ENCODE assay signal across 8 cellular contexts in genomic region chr15:88623061-88623460, GRCh38. TPM values are rescaled to one million over a fixed set of nuclear protein-coding genes. Genes with fewer than 3 reads are reported as not detected.
DNase-seq lines count a peak whose midpoint lies in the region; ATAC-seq and TF ChIP-seq lines count a peak whose summit lies in the region.

No MANE protein-coding gene starts in this region.

- in situ Hi-C loops in G401 (cut with HindIII; ENCODE audit: low sequenced_read_pairs) = no loop called here

- peak overlapping the region; percentile 91 for H3K27ac Mint-ChIP-seq in Calu3 (ENCODE audit: unreplicated experiment)
- peak overlapping the region; percentile 92 to 99 for H3K27ac Mint-ChIP-seq in activated naive CD4-positive, alpha-beta T cell treated with anti-CD3 and anti-CD28 coated beads, Interleukin-2, amount 50 U/mL, for 72 hours

- no peak overlapping the region for H3K27ac ChIP-seq in stomach smooth muscle (ENCODE audit: low read length)

- H3K27me3 Mint-ChIP-seq in Calu3 (ENCODE audit: unreplicated experiment) = no peaks in the 10 kb centered on the region

- H3K9ac ChIP-seq in stomach smooth muscle (ENCODE audit: low read length in 2 of 2) = peak overlapping the region; percentile 13 to 91

- no peaks in the 10 kb centered on the region for H3K9me3 Mint-ChIP-seq in Calu3 (ENCODE audit: low read depth, unreplicated experiment)
- no peaks in the 10 kb centered on the region for H3K9me3 Mint-ChIP-seq in activated naive CD4-positive, alpha-beta T cell treated with anti-CD3 and anti-CD28 coated beads, Interleukin-2, amount 50 U/mL, for 72 hours

- CTCF ChIA-PET in Calu3 (lab: Charles Lee) = no interaction called here

- H3K4me3 Mint-ChIP-seq in Calu3 (ENCODE audit: low read depth, unreplicated experiment) = peak overlapping the region; percentile 85

- peaks cover 38% of the 10 kb centered on the region for H3K4me1 Mint-ChIP-seq in Calu3 (ENCODE audit: low read depth, unreplicated experiment)

- ATAC-seq in activated naive CD4-positive, alpha-beta T cell treated with anti-CD3 and anti-CD28 coated beads, Interleukin-2, amount 50 U/mL, for 72 hours = peak; percentile 70 to 75

- no TSS peak for BruUV-seq in Calu3 (replicated peaks; lab: Mats Ljungman, UMichigan)

- no peak for TF ChIP-seq CTCF in Calu3 (IDR thresholded peaks at IDR 0.05; ENCODE audit: unreplicated experiment)

- H3K4me3 ChIP-seq in stomach smooth muscle (ENCODE audit: low read length in 2 of 2) = peak overlapping the region; percentile 84 to 97

- H3K27me3 ChIP-seq in stomach smooth muscle (ENCODE audit: control insufficient read depth in 1 of 2, insufficient read depth in 2 of 2, low read length in 2 of 2) = no peaks in the 10 kb centered on the region

- DNase-seq in Calu3 = no peak
- peak; percentile 90 for DNase-seq in M059J (ENCODE audit: low read depth)
- peak; percentile 58 to 86 for DNase-seq in activated naive CD4-positive, alpha-beta T cell treated with anti-CD3 and anti-CD28 coated beads, Interleukin-2, amount 50 U/mL, for 72 hours (ENCODE audit: low spot score in 2 of 2)
- DNase-seq in kidney tubule cell (ENCODE audit: low spot score) = peak; percentile 94
- DNase-seq in NCI-H1092 (lab: John Stamatoyannopoulos, UW) = no peak
- no peak for DNase-seq in G401 (ENCODE audit: low spot score)
- no peak for DNase-seq in DMS114 treated with DMSO at 0.1 percent for 48 hours (lab: John Stamatoyannopoulos, UW; ENCODE audit: unreplicated experiment)

- peaks cover 4 to 10% of the 10 kb centered on the region in 2 donors for H3K36me3 ChIP-seq in stomach smooth muscle (ENCODE audit: control insufficient read depth in 2 of 2, insufficient read depth in 2 of 2, low read length in 2 of 2)

- intact Hi-C loops in Calu3 (cut with micrococcal nuclease; ENCODE audit: unreplicated experiment) = loop anchor here (5.0 kb wide), 1 partner anchor 34 kb away; no protein-coding TSS in a partner anchor

- peaks cover 35% of the 10 kb centered on the region for H3K4me1 ChIP-seq in stomach smooth muscle (ENCODE audit: control insufficient read depth, insufficient read depth, low read length)

- H3K36me3 Mint-ChIP-seq in Calu3 (ENCODE audit: insufficient read depth, unreplicated experiment) = peaks cover 59% of the 10 kb centered on the region
- peaks cover 19 to 57% of the 10 kb centered on the region in 2 donors for H3K36me3 Mint-ChIP-seq in activated naive CD4-positive, alpha-beta T cell treated with anti-CD3 and anti-CD28 coated beads, Interleukin-2, amount 50 U/mL, for 72 hours

- no peaks in the 10 kb centered on the region for H3K9me3 ChIP-seq in stomach smooth muscle (ENCODE audit: control insufficient read depth in 2 of 2, low read length in 2 of 2)

RNA-seq across cellular contexts. Expression of gene AEN, which starts 1.9 kb away (rescaled TPM):
- 34.9 and 43.4 TPM in 2 replicates for total RNA-seq in Calu3 (2022)
- total RNA-seq in M059J (2014; rRNA removed; shearing (Covaris generic)) = 11.5 and 15.7 TPM in 2 replicates
- total RNA-seq in activated naive CD4-positive, alpha-beta T cell treated with anti-CD3 and anti-CD28 coated beads, Interleukin-2, amount 50 U/mL, for 72 hours = 100 to 1,000 TPM in 1 of 2 donors, 10 to 100 TPM in 1; 24.2 to 122 TPM
- total RNA-seq in G401 (2014; rRNA removed; shearing (Covaris generic)) = 112 and 148 TPM in 2 replicates

RNA-seq across cellular contexts. Expression of gene ISG20, which starts 15.8 kb away (rescaled TPM):
- 75.6 and 155 TPM in 2 replicates for total RNA-seq in Calu3 (2022)
- total RNA-seq in M059J (2014; rRNA removed; shearing (Covaris generic)) = 30.5 and 37.6 TPM in 2 replicates
- total RNA-seq in activated naive CD4-positive, alpha-beta T cell treated with anti-CD3 and anti-CD28 coated beads, Interleukin-2, amount 50 U/mL, for 72 hours = 100 to 1,000 TPM in 1 of 2 donors, 10 to 100 TPM in 1; 53.9 to 118 TPM
- 6.6 and 12.5 TPM in 2 replicates for total RNA-seq in G401 (2014; rRNA removed; shearing (Covaris generic))

Comparison
In these comparisons a context has a peak if more than half of its experiments do, and no peak if none do; other contexts are left out.
1. DNase-seq: peak in M059J (single experiment), activated naive CD4-positive, alpha-beta T cell treated with anti-CD3 and anti-CD28 coated beads, Interleukin-2, amount 50 U/mL, for 72 hours (2 of 2) and kidney tubule cell (single experiment); none in Calu3 (single experiment), NCI-H1092 (single experiment), G401 (single experiment) and DMS114 treated with DMSO at 0.1 percent for 48 hours (single experiment).